Comparison of ENCODE assay signal across 1 cellular context in the genomic region with DNA sequence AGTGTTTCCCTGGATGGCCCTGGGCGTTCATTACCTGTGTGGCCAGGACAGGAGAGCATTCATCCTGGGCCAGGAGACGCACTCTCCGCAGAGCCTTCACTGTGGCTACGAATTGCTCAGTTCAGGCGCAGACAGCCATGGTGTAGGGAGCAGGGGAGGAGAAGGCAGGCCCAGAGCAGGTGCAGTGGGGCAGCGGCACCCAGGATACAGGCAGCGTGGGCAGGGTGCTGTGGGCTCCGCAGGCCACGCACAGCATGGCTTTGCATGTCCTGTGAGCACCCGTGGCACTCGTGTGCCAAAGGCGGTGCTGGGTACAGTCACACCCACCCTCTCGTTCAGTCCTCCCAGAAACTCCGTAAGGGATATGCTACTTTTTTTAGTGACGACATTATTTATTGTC.
TF ChIP-seq lines count a peak whose summit lies in the region.

No MANE protein-coding gene starts in this region.

TF ChIP-seq in GM23338, 12 proteins besides CTCF, POLR2A, EP300 and RAD21 (continued from another document):
- TF ChIP-seq, protein P1, sequence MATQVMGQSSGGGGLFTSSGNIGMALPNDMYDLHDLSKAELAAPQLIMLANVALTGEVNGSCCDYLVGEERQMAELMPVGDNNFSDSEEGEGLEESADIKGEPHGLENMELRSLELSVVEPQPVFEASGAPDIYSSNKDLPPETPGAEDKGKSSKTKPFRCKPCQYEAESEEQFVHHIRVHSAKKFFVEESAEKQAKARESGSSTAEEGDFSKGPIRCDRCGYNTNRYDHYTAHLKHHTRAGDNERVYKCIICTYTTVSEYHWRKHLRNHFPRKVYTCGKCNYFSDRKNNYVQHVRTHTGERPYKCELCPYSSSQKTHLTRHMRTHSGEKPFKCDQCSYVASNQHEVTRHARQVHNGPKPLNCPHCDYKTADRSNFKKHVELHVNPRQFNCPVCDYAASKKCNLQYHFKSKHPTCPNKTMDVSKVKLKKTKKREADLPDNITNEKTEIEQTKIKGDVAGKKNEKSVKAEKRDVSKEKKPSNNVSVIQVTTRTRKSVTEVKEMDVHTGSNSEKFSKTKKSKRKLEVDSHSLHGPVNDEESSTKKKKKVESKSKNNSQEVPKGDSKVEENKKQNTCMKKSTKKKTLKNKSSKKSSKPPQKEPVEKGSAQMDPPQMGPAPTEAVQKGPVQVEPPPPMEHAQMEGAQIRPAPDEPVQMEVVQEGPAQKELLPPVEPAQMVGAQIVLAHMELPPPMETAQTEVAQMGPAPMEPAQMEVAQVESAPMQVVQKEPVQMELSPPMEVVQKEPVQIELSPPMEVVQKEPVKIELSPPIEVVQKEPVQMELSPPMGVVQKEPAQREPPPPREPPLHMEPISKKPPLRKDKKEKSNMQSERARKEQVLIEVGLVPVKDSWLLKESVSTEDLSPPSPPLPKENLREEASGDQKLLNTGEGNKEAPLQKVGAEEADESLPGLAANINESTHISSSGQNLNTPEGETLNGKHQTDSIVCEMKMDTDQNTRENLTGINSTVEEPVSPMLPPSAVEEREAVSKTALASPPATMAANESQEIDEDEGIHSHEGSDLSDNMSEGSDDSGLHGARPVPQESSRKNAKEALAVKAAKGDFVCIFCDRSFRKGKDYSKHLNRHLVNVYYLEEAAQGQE (IDR thresholded peaks at IDR 0.05; ENCODE audit: unreplicated experiment) = no peak
- TF ChIP-seq ZNF331 (CRISPR knock-in tag; IDR thresholded peaks at IDR 0.05; ENCODE audit: low read depth) = no peak
- TF ChIP-seq EZH2phosphoT487 (IDR thresholded peaks at IDR 0.05; ENCODE audit: unreplicated experiment) = no peak
